Comparison of ENCODE assay signal across 17 cellular contexts in genomic region chr12:123153906-123154305, GRCh38.
"Had no signal": no experiment of that assay in that cellular context is flagged by ENCODE, and none has a peak within 500 bp of the region (broad histone marks: within the 10 kb centered on the region; RNA-seq: fewer than 3 reads in every experiment).

No MANE protein-coding gene starts in this region.

- H3K4me3 ChIP-seq: ascending aorta, stomach, thoracic aorta had no signal

- H3K27me3 ChIP-seq: ascending aorta had no signal

- DNase-seq: activated CD4-positive, alpha-beta T cell treated with anti-CD3 and anti-CD28 coated beads, Interleukin-2, amount 10 ng/mL, durations not matched to agents 24 days and 14 days; activated CD4-positive, CD25-positive, alpha-beta regulatory T cell; activated naive CD4-positive, alpha-beta T cell treated with Interleukin-2 at 50 U/mL for 16 hours; activated naive CD8-positive, alpha-beta T cell treated with anti-CD3 and anti-CD28 coated beads, Interleukin-2, amount 50 U/mL, for 24 hours; dermis blood vessel endothelial cell; head of caudate nucleus; islet precursor cell; mammary epithelial cell; naive B cell; stimulated activated CD4-positive, alpha-beta T cell treated with anti-CD3 and anti-CD28 coated beads, Interleukin-2, amount 100 ng/mL, for 24 hours; stomach had no signal

- H3K27ac ChIP-seq: ascending aorta, parathyroid adenoma, stomach, thoracic aorta had no signal

- H2AFZ ChIP-seq: parathyroid adenoma had no signal

- H3K4me3 Mint-ChIP-seq: activated CD4-positive, alpha-beta T cell treated with anti-CD3 and anti-CD28 coated beads, Interleukin-2, amount 10 ng/mL, durations not matched to agents 24 days and 14 days; activated naive CD8-positive, alpha-beta T cell treated with anti-CD3 and anti-CD28 coated beads, Interleukin-2, amount 50 U/mL, for 24 hours; activated T-helper 17 cell treated with anti-CD3 and anti-CD28 coated beads, Interleukin-2, amount 50 U/mL, for 72 hours; T-helper 2 cell treated with Interferon-gamma antibody and Interleukin-4, amounts not matched to agents 5 μg/mL and 100 μg/mL, for 36 hours had no signal

- H3K27ac Mint-ChIP-seq: activated CD4-positive, alpha-beta T cell treated with anti-CD3 and anti-CD28 coated beads, Interleukin-2, amount 10 ng/mL, durations not matched to agents 24 days and 14 days; activated naive CD8-positive, alpha-beta T cell treated with anti-CD3 and anti-CD28 coated beads, Interleukin-2, amount 50 U/mL, for 24 hours; activated T-helper 17 cell treated with anti-CD3 and anti-CD28 coated beads, Interleukin-2, amount 50 U/mL, for 72 hours; naive B cell; T-helper 2 cell treated with Interferon-gamma antibody and Interleukin-4, amounts not matched to agents 5 μg/mL and 100 μg/mL, for 36 hours had no signal

- FAIRE-seq: frontal cortex had no signal

- H3K27me3 Mint-ChIP-seq: activated naive CD8-positive, alpha-beta T cell treated with anti-CD3 and anti-CD28 coated beads, Interleukin-2, amount 50 U/mL, for 24 hours; activated T-helper 17 cell treated with anti-CD3 and anti-CD28 coated beads, Interleukin-2, amount 50 U/mL, for 72 hours; naive B cell had no signal

- H3K9ac ChIP-seq: parathyroid adenoma had no signal

- H3K9me3 ChIP-seq: ascending aorta, stomach, thoracic aorta had no signal

- H3K36me3 Mint-ChIP-seq: naive B cell had no signal

- H3K36me3 ChIP-seq: ascending aorta, thoracic aorta had no signal

- H3K9me3 Mint-ChIP-seq: activated CD4-positive, alpha-beta T cell treated with anti-CD3 and anti-CD28 coated beads, Interleukin-2, amount 10 ng/mL, durations not matched to agents 24 days and 14 days; activated naive CD8-positive, alpha-beta T cell treated with anti-CD3 and anti-CD28 coated beads, Interleukin-2, amount 50 U/mL, for 24 hours; activated T-helper 17 cell treated with anti-CD3 and anti-CD28 coated beads, Interleukin-2, amount 50 U/mL, for 72 hours; naive B cell; T-helper 2 cell treated with Interferon-gamma antibody and Interleukin-4, amounts not matched to agents 5 μg/mL and 100 μg/mL, for 36 hours had no signal

- ATAC-seq: activated naive CD8-positive, alpha-beta T cell treated with anti-CD3 and anti-CD28 coated beads, Interleukin-2, amount 50 U/mL, for 24 hours; activated T-helper 17 cell treated with anti-CD3 and anti-CD28 coated beads, Interleukin-2, amount 50 U/mL, for 72 hours had no signal
